In genomic region chr7:76359111-76359986, GRCh38 we compare ENCODE assay signal across 1 cellular context.
TF ChIP-seq lines count a peak whose summit lies in the region.

No MANE protein-coding gene starts in this region.

TF ChIP-seq in K562, 482 proteins besides CTCF, POLR2A, EP300 and RAD21 (continued from another document and continues in another):
- TF ChIP-seq NR2C2 (CRISPR knock-in tag; IDR thresholded peaks at IDR 0.05) (no peak), NR2C2 (tag; IDR thresholded peaks at IDR 0.05) (peak; percentile 90), ARNT (IDR thresholded peaks at IDR 0.05) (peak in 1 of 2 experiments; percentile 67; a peak in 1 of 4 replicates), NFATC3 (IDR thresholded peaks at IDR 0.05) (no peak), RNF2 (IDR thresholded peaks at IDR 0.05) (no peak; the same call in 1 of the 2 replicates), PHF8 (IDR thresholded peaks at IDR 0.05; ENCODE audit: borderline replicate concordance, low read length) (peak; percentile 40; the same call in 1 of the 2 replicates), SNRNP70 (optimal IDR thresholded peaks at IDR 0.05; ENCODE audit: low read depth, low read length) (no peak), PPARD (CRISPR knock-in tag; IDR thresholded peaks at IDR 0.05) (no peak), FOXP1 (CRISPR knock-in tag; IDR thresholded peaks at IDR 0.05) (no peak), KAT7 (CRISPR knock-in tag; IDR thresholded peaks at IDR 0.05; ENCODE audit: borderline replicate concordance) (peak; percentile 71; the same call in 1 of the 2 replicates), HEY1 (CRISPR knock-in tag; IDR thresholded peaks at IDR 0.05; ENCODE audit: borderline replicate concordance) (no peak), ZNF311 (CRISPR knock-in tag; IDR thresholded peaks at IDR 0.05) (no peak), IFI16 (CRISPR knock-in tag; IDR thresholded peaks at IDR 0.05) (no peak), KLF6 (CRISPR knock-in tag; IDR thresholded peaks at IDR 0.05; ENCODE audit: borderline replicate concordance) (peak; percentile 76; the same call in 1 of the 2 replicates), MAFK (IDR thresholded peaks at IDR 0.05; ENCODE audit: low read length) (peak; percentile 66; the same call in 1 of the 2 replicates), ZBTB43 (CRISPR knock-in tag; IDR thresholded peaks at IDR 0.05) (peak; percentile 58; the same call in 1 of the 2 replicates), HMG20B (CRISPR knock-in tag; IDR thresholded peaks at IDR 0.05) (no peak), PRMT5 (CRISPR knock-in tag; IDR thresholded peaks at IDR 0.05) (no peak), MLX (CRISPR knock-in tag; conservative IDR thresholded peaks at IDR 0.05) (no peak), ZNF407 (IDR thresholded peaks at IDR 0.05; ENCODE audit: low read depth) (no peak), TBP (optimal IDR thresholded peaks at IDR 0.05; ENCODE audit: low read depth, low read length) (peak; percentile 58), ZNF444 (CRISPR knock-in tag; IDR thresholded peaks at IDR 0.05) (no peak), ILF3 (IDR thresholded peaks at IDR 0.05; ENCODE audit: borderline replicate concordance) (no peak), PHF21A (IDR thresholded peaks at IDR 0.05; ENCODE audit: borderline replicate concordance, low read depth) (no peak), EWSR1 (IDR thresholded peaks at IDR 0.05; ENCODE audit: borderline replicate concordance, low read depth, partially characterized antibody) (no peak), MCM7 (IDR thresholded peaks at IDR 0.05) (no peak), HNRNPUL1 (IDR thresholded peaks at IDR 0.05; ENCODE audit: low read length) (no peak), SUPT5H (IDR thresholded peaks at IDR 0.05) (0 out of 2 replicates have a peak, but pooled peaks have one; percentile 59), PTBP1 (IDR thresholded peaks at IDR 0.05; ENCODE audit: low read depth, low read length) (no peak), MITF (IDR thresholded peaks at IDR 0.05) (no peak), ZFP1 (CRISPR knock-in tag; IDR thresholded peaks at IDR 0.05) (no peak), ATF7 (IDR thresholded peaks at IDR 0.05) (peak; percentile 59), YBX1 (IDR thresholded peaks at IDR 0.05) (no peak), MED1 (CRISPR knock-in tag; IDR thresholded peaks at IDR 0.05; ENCODE audit: borderline replicate concordance) (no peak), ZNF224 (CRISPR knock-in tag; IDR thresholded peaks at IDR 0.05) (0 out of 2 replicates have a peak, but pooled peaks have one; percentile 46), CREB3L1 (IDR thresholded peaks at IDR 0.05; ENCODE audit: borderline replicate concordance, low read depth) (peak; percentile 75), ZNF518B (CRISPR knock-in tag; IDR thresholded peaks at IDR 0.05) (no peak), BCOR (IDR thresholded peaks at IDR 0.05) (no peak), ETS2 (tag; IDR thresholded peaks at IDR 0.05; ENCODE audit: borderline replicate concordance, poor library complexity, severe bottlenecking) (no peak), CBX3 (IDR thresholded peaks at IDR 0.05; ENCODE audit: borderline replicate concordance in 1 of 2, low read length in 2 of 2) (no peak), BRCA1 (IDR thresholded peaks at IDR 0.05) (no peak), BRCA1 (CRISPR knock-in tag; IDR thresholded peaks at IDR 0.05) (no peak), ZNF717 (CRISPR knock-in tag; IDR thresholded peaks at IDR 0.05) (no peak), TEAD1 (CRISPR knock-in tag; IDR thresholded peaks at IDR 0.05) (peak; percentile 34 to 46; a peak in 1 of 4 replicates), CHAMP1 (IDR thresholded peaks at IDR 0.05) (0 out of 2 replicates have a peak, but pooled peaks have one; percentile 29), TGIF2 (CRISPR knock-in tag; IDR thresholded peaks at IDR 0.05) (no peak), PREB (CRISPR knock-in tag; IDR thresholded peaks at IDR 0.05) (no peak), KDM4B (IDR thresholded peaks at IDR 0.05; ENCODE audit: borderline replicate concordance in 2 of 2, low read depth in 1 of 2) (peak in 1 of 2 experiments; percentile 93; a peak in 2 of 4 replicates)
